ENCODE assay signal across 8 cellular contexts in genomic region chr5:151195622-151196021, GRCh38. TPM values are rescaled to one million over a fixed set of nuclear protein-coding genes. Genes with fewer than 3 reads are reported as not detected.
DNase-seq lines count a peak whose midpoint lies in the region; ATAC-seq, FAIRE-seq and TF ChIP-seq lines count a peak whose summit lies in the region.

No MANE protein-coding gene starts in this region.

- TF ChIP-seq POLR2A in HepG2 (IDR thresholded peaks at IDR 0.05; ENCODE audit: insufficient read depth in 1 of 2, low read depth in 2 of 2, low read length in 2 of 2): no peak

- H3K79me2 ChIP-seq in HepG2 (ENCODE audit: insufficient read depth, low read length): no peaks in the 10 kb centered on the region

- no peaks in the 10 kb centered on the region for H3K36me3 Mint-ChIP-seq in Calu3 (ENCODE audit: insufficient read depth, unreplicated experiment)

- no peak overlapping the region for H3K4me3 Mint-ChIP-seq in Calu3 (ENCODE audit: low read depth, unreplicated experiment)

- no peak overlapping the region for H3K27ac ChIP-seq in HepG2 (ENCODE audit: extremely low read length, insufficient read depth, low read length)
- no peak overlapping the region for H3K27ac ChIP-seq in colonic mucosa

- no peaks in the 10 kb centered on the region for H3K27me3 ChIP-seq in HepG2 (ENCODE audit: control insufficient read depth in 1 of 2, insufficient read depth in 2 of 2, low read length in 2 of 2)
- no peaks in the 10 kb centered on the region for H3K27me3 ChIP-seq in colonic mucosa

- BruUV-seq in HepG2 (replicated peaks; lab: Mats Ljungman, UMichigan) (no TSS peak), Calu3 (replicated peaks; lab: Mats Ljungman, UMichigan) (no TSS peak)

- FAIRE-seq in GM19239 (lab: Jason Lieb, UNC): peak; percentile 79
- no peak for FAIRE-seq in HepG2 (lab: Jason Lieb, UNC)

- H3K36me3 ChIP-seq in HepG2 (replicated peaks in 1 of 2; ENCODE audit: control insufficient read depth in 1 of 2, insufficient read depth in 2 of 2, low read length in 2 of 2) (peaks cover 2 to 4% of the 10 kb centered on the region in 2 experiments; a peak in 1 of 5 replicates), colonic mucosa (no peaks in the 10 kb centered on the region)

- no peak overlapping the region for H3K4me2 ChIP-seq in HepG2 (ENCODE audit: low read depth, low read length)

- no peak for TF ChIP-seq RAD21 in HepG2 (CRISPR knock-in tag; IDR thresholded peaks at IDR 0.05)

- CTCF ChIA-PET in HepG2 (lab: Yijun Ruan, JAX; ENCODE audit: low intra/inter-chr PET ratio, low total read pairs): no interaction called here
- CTCF ChIA-PET in Calu3 (lab: Charles Lee): no interaction called here

- peaks cover 31% of the 10 kb centered on the region for H3K27me3 Mint-ChIP-seq in Calu3 (ENCODE audit: unreplicated experiment)

- no peak for TF ChIP-seq EP300 in HepG2 (IDR thresholded peaks at IDR 0.05; ENCODE audit: low read depth in 2 of 2, low read length in 2 of 2)
- TF ChIP-seq EP300 in HepG2 (CRISPR knock-in tag; IDR thresholded peaks at IDR 0.05; ENCODE audit: borderline replicate concordance): no peak

- POLR2A ChIA-PET in HepG2 (lab: Yijun Ruan, JAX): no interaction called here

- no peak overlapping the region for H3K4me3 ChIP-seq in HepG2 (replicated peaks in 1 of 3; ENCODE audit: insufficient read depth in 1 of 3, low read depth in 2 of 3, low read length in 3 of 3)
- no peak overlapping the region for H3K4me3 ChIP-seq in colonic mucosa

- DNase-seq in AML-193 (lab: John Stamatoyannopoulos, UW) (peak; percentile 63 to 77), GM19239 (ENCODE audit: insufficient read length, low spot score) (no peak), HepG2 (ENCODE audit: low spot score) (no peak), Calu3 (no peak), colonic mucosa (no peak), NCI-H2196 treated with DMSO at 0.1 percent for 48 hours (lab: John Stamatoyannopoulos, UW; ENCODE audit: unreplicated experiment) (no peak)
- peak; percentile 37 for DNase-seq in activated CD8-positive, alpha-beta memory T cell treated with anti-CD3 and anti-CD28 coated beads, Interleukin-2, amount 50 U/mL, for 4 hours

- no peak for ATAC-seq in HepG2
- no peak for ATAC-seq in GM19351 (IDR thresholded peaks at IDR 0.05; ENCODE audit: unreplicated experiment)

- H4K20me1 ChIP-seq in HepG2 (ENCODE audit: insufficient read depth, low read length): no peaks in the 10 kb centered on the region

- TF ChIP-seq CTCF in HepG2 (CRISPR knock-in tag; IDR thresholded peaks at IDR 0.05) (no peak), Calu3 (IDR thresholded peaks at IDR 0.05; ENCODE audit: unreplicated experiment) (no peak), colonic mucosa (IDR thresholded peaks at IDR 0.05) (no peak)

- in situ Hi-C loops in HepG2 (cut with HindIII; ENCODE audit: extremely low pct_ligation_motif_present, low pct_unique_long_range_greater_than_20kb): no loop called here

- 95% methylated on average over 5 of the region's 5 CpGs for WGBS in HepG2 (ENCODE audit: low lambda C conversion rate)

- H3K9me3 ChIP-seq in HepG2 (ENCODE audit: low read length) (no peaks in the 10 kb centered on the region), colonic mucosa (no peaks in the 10 kb centered on the region)

- H3K9ac ChIP-seq in HepG2 (ENCODE audit: insufficient read depth, low read depth, low read length) (no peak overlapping the region), colonic mucosa (ENCODE audit: low read depth in 2 of 2, low read length in 2 of 2) (no peak overlapping the region)

- H3K4me1 ChIP-seq in HepG2 (ENCODE audit: insufficient read depth, low read length): no peaks in the 10 kb centered on the region
- no peaks in the 10 kb centered on the region for H3K4me1 ChIP-seq in colonic mucosa

- H3K9me3 Mint-ChIP-seq in Calu3 (ENCODE audit: low read depth, unreplicated experiment): peaks cover 4% of the 10 kb centered on the region

- no peak overlapping the region for H2AFZ ChIP-seq in HepG2 (ENCODE audit: low read length)

- no peak overlapping the region for H3K27ac Mint-ChIP-seq in Calu3 (ENCODE audit: unreplicated experiment)

- intact Hi-C loops in HepG2 (cut with micrococcal nuclease; ENCODE audit: unreplicated experiment): no loop called here
- intact Hi-C loops in Calu3 (cut with micrococcal nuclease; ENCODE audit: unreplicated experiment): no loop called here
- intact Hi-C loops in colonic mucosa (cut with DNase I): no loop called here

- H3K4me1 Mint-ChIP-seq in Calu3 (ENCODE audit: low read depth, unreplicated experiment): no peaks in the 10 kb centered on the region

RNA-seq across cellular contexts. Expression of gene CCDC69, which starts 28.3 kb away (rescaled TPM):
- total RNA-seq in HepG2 (2016; rRNA removed; fragmentation: Illumina TruSeq; extraction: Trizol): 45.2 and 46.3 TPM in 2 replicates
- 55.5 and 59.1 TPM in 2 replicates for total RNA-seq in HepG2 (2016; cell fraction: cytosol; rRNA removed; fragmentation: Illumina TruSeq; extraction: Trizol; ENCODE audit: low read depth)
- 40.1 and 44.9 TPM in 2 replicates for total RNA-seq in HepG2 (2016; cell fraction: insoluble cytoplasmic fraction; rRNA removed; fragmentation: Illumina TruSeq; extraction: Trizol)
- total RNA-seq in HepG2 (2016; cell fraction: membrane; rRNA removed; fragmentation: Illumina TruSeq; extraction: Trizol): 122 and 135 TPM in 2 replicates
- total RNA-seq in HepG2 (2016; cell fraction: nucleus; rRNA removed; fragmentation: Illumina TruSeq; extraction: Trizol): 20.8 and 25.7 TPM in 2 replicates
- polyA plus RNA-seq in HepG2 (2011; rRNA removed): 12.2 and 14.4 TPM in 2 replicates
- 10.9 and 17.9 TPM in 2 replicates for polyA plus RNA-seq in HepG2 (2011; cell fraction: cytosol; rRNA removed)
- 5.2 and 8.5 TPM in 2 replicates for polyA plus RNA-seq in HepG2 (2011; cell fraction: nucleus; rRNA removed)
- polyA plus RNA-seq in HepG2 (2012): 11.3 and 12.9 TPM in 2 replicates
- 76.9 and 83.3 TPM in 2 replicates for polyA plus RNA-seq in HepG2 (2016; cell fraction: cytosol; fragmentation: Illumina TruSeq; extraction: Trizol; ENCODE audit: low read depth)
- 49.2 and 57.5 TPM in 2 replicates for polyA plus RNA-seq in HepG2 (2016; cell fraction: insoluble cytoplasmic fraction; fragmentation: Illumina TruSeq; extraction: Trizol; ENCODE audit: low read depth)
- polyA plus RNA-seq in HepG2 (2016; cell fraction: membrane; fragmentation: Illumina TruSeq; extraction: Trizol; ENCODE audit: low read depth): 129 and 152 TPM in 2 replicates
- polyA plus RNA-seq in HepG2 (2016; cell fraction: nucleus; fragmentation: Illumina TruSeq; extraction: Trizol; ENCODE audit: insufficient read depth, low read depth): 30.6 and 33.2 TPM in 2 replicates
- 0.35 and 14.2 TPM in 2 replicates for polyA minus RNA-seq in HepG2 (2011; rRNA and poly(A)+ RNA removed; ENCODE audit: low replicate concordance)
- 5.0 and 5.8 TPM in 2 replicates for polyA minus RNA-seq in HepG2 (2011; cell fraction: cytosol; rRNA and poly(A)+ RNA removed)
- polyA minus RNA-seq in HepG2 (2011; cell fraction: nucleus; rRNA and poly(A)+ RNA removed): 6.7 and 12.7 TPM in 2 replicates
- total RNA-seq in Calu3 (2022): 0.69 and 1.0 TPM in 2 replicates
- 10 to 100 TPM in 1 of 2 donors, 1 to 10 TPM in 1; 4.2 to 23.8 TPM for total RNA-seq in colonic mucosa

RNA-seq across cellular contexts. Expression of gene ANXA6, which starts 38.0 kb away (rescaled TPM):
- total RNA-seq in HepG2 (2016; rRNA removed; fragmentation: Illumina TruSeq; extraction: Trizol) (125 and 154 TPM in 2 replicates), Calu3 (2022) (12.5 and 16.4 TPM in 2 replicates), colonic mucosa (10 to 100 TPM; 21.2 to 39.8 TPM)
- 13.0 and 15.5 TPM in 2 replicates for total RNA-seq in HepG2 (2016; cell fraction: cytosol; rRNA removed; fragmentation: Illumina TruSeq; extraction: Trizol; ENCODE audit: low read depth)
- total RNA-seq in HepG2 (2016; cell fraction: insoluble cytoplasmic fraction; rRNA removed; fragmentation: Illumina TruSeq; extraction: Trizol): 125 and 156 TPM in 2 replicates
- 28.1 and 29.3 TPM in 2 replicates for total RNA-seq in HepG2 (2016; cell fraction: membrane; rRNA removed; fragmentation: Illumina TruSeq; extraction: Trizol)
- 84.2 and 86.1 TPM in 2 replicates for total RNA-seq in HepG2 (2016; cell fraction: nucleus; rRNA removed; fragmentation: Illumina TruSeq; extraction: Trizol)
- 103 and 120 TPM in 2 replicates for polyA plus RNA-seq in HepG2 (2011; rRNA removed)
- polyA plus RNA-seq in HepG2 (2011; cell fraction: cytosol; rRNA removed): 124 and 134 TPM in 2 replicates
- 132 and 143 TPM in 2 replicates for polyA plus RNA-seq in HepG2 (2011; cell fraction: nucleus; rRNA removed)
- polyA plus RNA-seq in HepG2 (2012): 69.6 and 82.1 TPM in 2 replicates
- polyA plus RNA-seq in HepG2 (2016; cell fraction: cytosol; fragmentation: Illumina TruSeq; extraction: Trizol; ENCODE audit: low read depth): 9.6 and 11.8 TPM in 2 replicates
- polyA plus RNA-seq in HepG2 (2016; cell fraction: insoluble cytoplasmic fraction; fragmentation: Illumina TruSeq; extraction: Trizol; ENCODE audit: low read depth): 126 and 134 TPM in 2 replicates
- 18.1 and 19.2 TPM in 2 replicates for polyA plus RNA-seq in HepG2 (2016; cell fraction: membrane; fragmentation: Illumina TruSeq; extraction: Trizol; ENCODE audit: low read depth)
- 81.8 and 98.3 TPM in 2 replicates for polyA plus RNA-seq in HepG2 (2016; cell fraction: nucleus; fragmentation: Illumina TruSeq; extraction: Trizol; ENCODE audit: insufficient read depth, low read depth)
- 67.1 and 157 TPM in 2 replicates for polyA minus RNA-seq in HepG2 (2011; rRNA and poly(A)+ RNA removed; ENCODE audit: low replicate concordance)
- polyA minus RNA-seq in HepG2 (2011; cell fraction: cytosol; rRNA and poly(A)+ RNA removed): 96.9 and 110 TPM in 2 replicates
- 81.6 and 116 TPM in 2 replicates for polyA minus RNA-seq in HepG2 (2011; cell fraction: nucleus; rRNA and poly(A)+ RNA removed)

RNA-seq across cellular contexts. Expression of gene GM2A, which starts 57.4 kb away (rescaled TPM):
- total RNA-seq in HepG2 (2016; rRNA removed; fragmentation: Illumina TruSeq; extraction: Trizol) (16.6 and 29.6 TPM in 2 replicates), Calu3 (2022) (21.1 and 22.4 TPM in 2 replicates), colonic mucosa (10 to 100 TPM; 22.0 to 27.2 TPM)
- 4.1 and 4.6 TPM in 2 replicates for total RNA-seq in HepG2 (2016; cell fraction: cytosol; rRNA removed; fragmentation: Illumina TruSeq; extraction: Trizol; ENCODE audit: low read depth)
- total RNA-seq in HepG2 (2016; cell fraction: insoluble cytoplasmic fraction; rRNA removed; fragmentation: Illumina TruSeq; extraction: Trizol): 17.1 and 30.7 TPM in 2 replicates
- 11.9 and 12.6 TPM in 2 replicates for total RNA-seq in HepG2 (2016; cell fraction: membrane; rRNA removed; fragmentation: Illumina TruSeq; extraction: Trizol)
- 27.5 and 33.6 TPM in 2 replicates for total RNA-seq in HepG2 (2016; cell fraction: nucleus; rRNA removed; fragmentation: Illumina TruSeq; extraction: Trizol)
- 12.9 and 14.6 TPM in 2 replicates for polyA plus RNA-seq in HepG2 (2011; rRNA removed)
- 11.3 TPM in 2 replicates for polyA plus RNA-seq in HepG2 (2011; cell fraction: cytosol; rRNA removed)
- polyA plus RNA-seq in HepG2 (2011; cell fraction: nucleus; rRNA removed): 3.9 and 5.2 TPM in 2 replicates
- 8.5 and 11.0 TPM in 2 replicates for polyA plus RNA-seq in HepG2 (2012)
- polyA plus RNA-seq in HepG2 (2016; cell fraction: cytosol; fragmentation: Illumina TruSeq; extraction: Trizol; ENCODE audit: low read depth): 3.8 TPM in 2 replicates
- polyA plus RNA-seq in HepG2 (2016; cell fraction: insoluble cytoplasmic fraction; fragmentation: Illumina TruSeq; extraction: Trizol; ENCODE audit: low read depth): 21.4 and 21.7 TPM in 2 replicates
- polyA plus RNA-seq in HepG2 (2016; cell fraction: membrane; fragmentation: Illumina TruSeq; extraction: Trizol; ENCODE audit: low read depth): 9.6 and 10.8 TPM in 2 replicates
- 42.8 and 48.3 TPM in 2 replicates for polyA plus RNA-seq in HepG2 (2016; cell fraction: nucleus; fragmentation: Illumina TruSeq; extraction: Trizol; ENCODE audit: insufficient read depth, low read depth)
- 9.2 and 31.1 TPM in 2 replicates for polyA minus RNA-seq in HepG2 (2011; rRNA and poly(A)+ RNA removed; ENCODE audit: low replicate concordance)
- 12.1 and 12.7 TPM in 2 replicates for polyA minus RNA-seq in HepG2 (2011; cell fraction: cytosol; rRNA and poly(A)+ RNA removed)
- 6.6 and 10.6 TPM in 2 replicates for polyA minus RNA-seq in HepG2 (2011; cell fraction: nucleus; rRNA and poly(A)+ RNA removed)

Comparison
In these comparisons a context has a peak if more than half of its experiments do, and no peak if none do; other contexts are left out.
1. DNase-seq: peak in AML-193 (2 of 2) and activated CD8-positive, alpha-beta memory T cell treated with anti-CD3 and anti-CD28 coated beads, Interleukin-2, amount 50 U/mL, for 4 hours (single experiment); none in GM19239 (single experiment), HepG2 (single experiment), Calu3 (single experiment), colonic mucosa (single experiment) and NCI-H2196 treated with DMSO at 0.1 percent for 48 hours (single experiment).